In the genomic region with DNA sequence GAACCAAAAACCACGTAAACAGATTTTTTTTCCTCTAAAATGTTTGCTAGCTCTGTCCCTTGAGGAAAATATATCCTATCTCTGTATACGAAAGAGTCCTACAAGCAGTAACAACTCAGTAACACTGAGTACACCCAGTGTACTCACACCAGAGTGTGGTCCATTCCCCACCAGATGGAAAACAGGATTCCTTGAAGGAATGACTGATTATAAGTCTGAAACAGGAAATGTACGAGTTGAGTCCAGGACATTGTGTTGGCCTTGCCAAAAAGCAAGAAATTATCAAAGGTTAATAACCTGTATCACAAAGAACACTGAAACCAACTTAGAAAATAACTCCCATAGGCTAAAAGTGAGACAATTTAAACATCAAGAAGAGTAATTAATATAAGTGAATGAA, we compare ENCODE assay signal across 16 cellular contexts. TPM values are rescaled to one million over a fixed set of nuclear protein-coding genes. Genes with fewer than 3 reads are reported as not detected.
DNase-seq lines count a peak whose midpoint lies in the region; ATAC-seq and TF ChIP-seq lines count a peak whose summit lies in the region.
"Had no signal": no experiment of that assay in that cellular context is flagged by ENCODE, and none has a peak within 500 bp of the region (broad histone marks: within the 10 kb centered on the region; RNA-seq: fewer than 3 reads in every experiment).

No MANE protein-coding gene starts in this region.

- H3F3A ChIP-seq in GM23248 (ENCODE audit: insufficient read depth) (peaks cover 12% of the 10 kb centered on the region), PC-9 (ENCODE audit: insufficient read depth, low read depth) (peaks cover 6% of the 10 kb centered on the region; the same call in 1 of the 2 replicates)

- H4K20me1 ChIP-seq in GM23248 (ENCODE audit: insufficient read depth): peaks cover 37% of the 10 kb centered on the region
- H4K20me1 ChIP-seq in PC-9 (ENCODE audit: insufficient read depth): peaks cover 93% of the 10 kb centered on the region
- H4K20me1 ChIP-seq in fibroblast of lung (ENCODE audit: control insufficient read depth, extremely low read depth, insufficient read depth, low read length): peaks cover 2% of the 10 kb centered on the region
- peaks cover 81% of the 10 kb centered on the region for H4K20me1 ChIP-seq in osteoblast (ENCODE audit: insufficient read depth, low read length)

- BruUV-seq in PC-9 (replicated peaks; lab: Mats Ljungman, UMichigan): no TSS peak

- H3K4me2 ChIP-seq in GM23248 (ENCODE audit: unreplicated experiment): no peak overlapping the region
- no peak overlapping the region for H3K4me2 ChIP-seq in PC-9
- H3K4me2 ChIP-seq in fibroblast of lung (ENCODE audit: extremely low read depth, insufficient read depth, low read length): peak overlapping the region; percentile 56
- peak overlapping the region; percentile 40 for H3K4me2 ChIP-seq in osteoblast (ENCODE audit: insufficient read depth, low read length)

- H3K79me2 ChIP-seq in GM23248 (ENCODE audit: insufficient read depth): peaks cover 100% of the 10 kb centered on the region
- peaks cover 97% of the 10 kb centered on the region for H3K79me2 ChIP-seq in PC-9 (ENCODE audit: low read depth)
- H3K79me2 ChIP-seq in fibroblast of lung (ENCODE audit: control insufficient read depth, insufficient read depth, low read length): peaks cover 96% of the 10 kb centered on the region
- peaks cover 98% of the 10 kb centered on the region for H3K79me2 ChIP-seq in osteoblast (ENCODE audit: insufficient read depth, low read length)

- H3K4me1 ChIP-seq in GM23248 (ENCODE audit: insufficient read depth): peaks cover 32% of the 10 kb centered on the region; the same call in 1 of the 2 replicates
- H3K4me1 ChIP-seq in PC-9 (replicated peaks; ENCODE audit: insufficient read depth): no peaks in the 10 kb centered on the region
- peaks cover 3% of the 10 kb centered on the region for H3K4me1 ChIP-seq in fibroblast of lung (ENCODE audit: control insufficient read depth, extremely low read depth, insufficient read depth, low read length)
- peaks cover 7% of the 10 kb centered on the region for H3K4me1 ChIP-seq in osteoblast (ENCODE audit: insufficient read depth, low read length)

- H2AFZ ChIP-seq in GM23248: no peak overlapping the region
- no peak overlapping the region for H2AFZ ChIP-seq in PC-9
- no peak overlapping the region for H2AFZ ChIP-seq in fibroblast of lung (ENCODE audit: low read length)
- H2AFZ ChIP-seq in osteoblast (ENCODE audit: low read length): no peak overlapping the region

- no peak overlapping the region for H3K9ac ChIP-seq in GM23248
- no peak overlapping the region for H3K9ac ChIP-seq in fibroblast of lung (ENCODE audit: insufficient read depth, low read length)

- WGBS in GM23248 (ENCODE audit: low coverage in 1 of 2, low lambda C conversion rate in 2 of 2, missing lambda C conversion rate in 2 of 2), 2 experiments: 62 to 65% methylated on average over 3 of the region's 3 CpGs

- DNase-seq in GM23248 (peak; percentile 20), PC-9 (no peak), fibroblast of lung (ENCODE audit: low read depth in 2 of 2) (peak; percentile 34), osteoblast (ENCODE audit: insufficient read length, low spot score, missing footprints) (no peak), SK-N-DZ (ENCODE audit: low spot score) (no peak), NCI-H345 treated with DMSO at 0.1 percent for 48 hours (lab: John Stamatoyannopoulos, UW; ENCODE audit: unreplicated experiment) (no peak)
- DNase-seq: activated naive CD4-positive, alpha-beta T cell treated with anti-CD3 and anti-CD28 coated beads, Interleukin-2, amount 10 ng/mL, durations not matched to agents 7 days and 5 days; caudate nucleus; head of caudate nucleus; MG63; NCI-H2081; stimulated activated CD4-positive, alpha-beta T cell treated with anti-CD3 and anti-CD28 coated beads, Interleukin-2, amount 100 ng/mL, for 48 hours; transverse colon had no signal

- in situ Hi-C loops in GM23248 (cut with MboI): no loop called here

- H3K27ac ChIP-seq in GM23248: no peak overlapping the region
- H3K27ac ChIP-seq in PC-9: peak overlapping the region; percentile 8; the same call in 1 of the 2 replicates
- no peak overlapping the region for H3K27ac ChIP-seq in fibroblast of lung (ENCODE audit: insufficient read depth, low read length)
- no peak overlapping the region for H3K27ac ChIP-seq in osteoblast (ENCODE audit: low read depth, low read length)
- H3K27ac ChIP-seq: transverse colon had no signal

- intact Hi-C loops in PC-9 (cut with micrococcal nuclease; ENCODE audit: unreplicated experiment): no loop called here

- H3K9me3 ChIP-seq in GM23248 (ENCODE audit: low read depth): no peaks in the 10 kb centered on the region
- no peaks in the 10 kb centered on the region for H3K9me3 ChIP-seq in PC-9 (ENCODE audit: insufficient read depth, low read depth)
- H3K9me3 ChIP-seq in fibroblast of lung (ENCODE audit: control insufficient read depth, insufficient read depth, low read depth, low read length): no peaks in the 10 kb centered on the region
- H3K9me3 ChIP-seq in osteoblast (ENCODE audit: low read depth, low read length): no peaks in the 10 kb centered on the region
- H3K9me3 ChIP-seq: MG63, transverse colon had no signal

- CTCF ChIA-PET in PC-9 (lab: Charles Lee): no interaction called here

- H3K4me3 ChIP-seq in GM23248 (no peak overlapping the region), PC-9 (no peak overlapping the region), fibroblast of lung (replicated peaks in 1 of 4; ENCODE audit: control extremely low read depth in 1 of 4, insufficient read depth in 1 of 4, low read depth in 3 of 4, low read length in 4 of 4) (no peak overlapping the region), osteoblast (ENCODE audit: insufficient read depth, low read length) (no peak overlapping the region)
- H3K4me3 ChIP-seq: MG63, transverse colon had no signal

- no peak for TF ChIP-seq CTCF in PC-9 (conservative IDR thresholded peaks at IDR 0.05)
- TF ChIP-seq CTCF in fibroblast of lung (conservative IDR thresholded peaks at IDR 0.05 in 1 of 2, IDR thresholded peaks at IDR 0.05 in 1 of 2; ENCODE audit: low read depth in 1 of 2, low read length in 2 of 2): no peak
- no peak for TF ChIP-seq CTCF in osteoblast (IDR thresholded peaks at IDR 0.05; ENCODE audit: extremely low read depth, low read depth, low read length)

- H3K27me3 ChIP-seq in GM23248 (replicated peaks; ENCODE audit: insufficient read depth): no peaks in the 10 kb centered on the region
- no peaks in the 10 kb centered on the region for H3K27me3 ChIP-seq in PC-9 (ENCODE audit: insufficient read depth, low read depth)
- H3K27me3 ChIP-seq in fibroblast of lung (ENCODE audit: control insufficient read depth, insufficient read depth, low read length): no peaks in the 10 kb centered on the region
- H3K27me3 ChIP-seq in osteoblast (ENCODE audit: insufficient read depth, low read length): no peaks in the 10 kb centered on the region
- H3K27me3 ChIP-seq: MG63, transverse colon had no signal

- POLR2A ChIA-PET in PC-9 (lab: Charles Lee; ENCODE audit: unreplicated experiment): interaction anchor here (0.6 to 0.7 kb wide), 2 partner anchors 27 to 64 kb away, joined by 3 to 15 read pairs; no protein-coding TSS in a partner anchor

- H3K9me2 ChIP-seq in GM23248 (ENCODE audit: insufficient read depth) (no peaks in the 10 kb centered on the region), PC-9 (ENCODE audit: insufficient read depth) (no peaks in the 10 kb centered on the region)

- ATAC-seq in HG03159 (IDR thresholded peaks at IDR 0.05; ENCODE audit: unreplicated experiment) (no peak), HG02759 (IDR thresholded peaks at IDR 0.05; ENCODE audit: unreplicated experiment) (no peak)
- ATAC-seq: sciatic nerve had no signal

- H3K36me3 ChIP-seq in GM23248 (ENCODE audit: low read depth) (no peaks in the 10 kb centered on the region), PC-9 (ENCODE audit: low read depth) (no peaks in the 10 kb centered on the region; the same call in 1 of the 2 replicates), fibroblast of lung (ENCODE audit: control insufficient read depth, insufficient read depth, low read length) (peaks cover 2% of the 10 kb centered on the region), osteoblast (ENCODE audit: insufficient read depth, low read length) (peaks cover 4% of the 10 kb centered on the region)

RNA-seq across cellular contexts. Expression of gene GOLPH3, which starts 20.4 kb away (rescaled TPM):
- total RNA-seq in GM23248 (2014; rRNA removed; shearing (Covaris generic)): 102 and 103 TPM in 2 replicates
- polyA plus RNA-seq in GM23248 (2016; fragmentation: Nextera tagmentation; extraction: Ambion mirVana) (120 and 121 TPM in 2 replicates), fibroblast of lung (79.2 and 103 TPM in 2 replicates)
- total RNA-seq in PC-9 (2021) (179 and 267 TPM in 2 replicates), fibroblast of lung (71.7 and 81.4 TPM in 2 replicates), osteoblast (83.2 and 88.7 TPM in 2 replicates)
- 54.2 and 68.9 TPM in 2 replicates for polyA plus RNA-seq in fibroblast of lung (2012)
- polyA minus RNA-seq in fibroblast of lung (ENCODE audit: low replicate concordance): 36.1 and 40.2 TPM in 2 replicates
- 44.8 and 59.6 TPM in 2 replicates for polyA plus RNA-seq in SK-N-DZ (2014; cell fraction: cytosol; rRNA removed)
- 14.6 and 26.1 TPM in 2 replicates for polyA plus RNA-seq in SK-N-DZ (2014; cell fraction: nucleus; rRNA removed)

Comparison
In these comparisons a context has a peak if more than half of its experiments do, and no peak if none do; other contexts are left out.
1. DNase-seq: peak in GM23248 (single experiment) and fibroblast of lung (2 of 2); none in PC-9 (0 of 2), osteoblast (single experiment), SK-N-DZ (single experiment) and NCI-H345 treated with DMSO at 0.1 percent for 48 hours (single experiment).
2. H3K4me2 ChIP-seq: peak in fibroblast of lung (single experiment) and osteoblast (single experiment); none in GM23248 (single experiment) and PC-9 (single experiment).